Comparison of ENCODE assay signal across 8 cellular contexts in genomic region chr7:43648725-43649406, GRCh38.
DNase-seq lines count a peak whose midpoint lies in the region; ATAC-seq and TF ChIP-seq lines count a peak whose summit lies in the region.

No MANE protein-coding gene starts in this region.

- H3K27me3 ChIP-seq in gastrocnemius medialis, result no peaks in the 10 kb centered on the region

- DNase-seq in GM10248 (ENCODE audit: extremely low spot score) (peak; percentile 80), Kasumi-1 (lab: John Stamatoyannopoulos, UW) (peak; percentile 80 to 89), activated T-cell treated with anti-CD3 and anti-CD28 coated beads for 1 hour (ENCODE audit: low read depth) (peak; percentile 42), fibroblast of peridontal ligament (ENCODE audit: extremely low read depth) (peak; percentile 77), gastrocnemius medialis (no peak), LoVo (ENCODE audit: low spot score) (no peak), GOT3 (lab: John Stamatoyannopoulos, UW) (no peak)

- intact Hi-C loops in gastrocnemius medialis (cut with DNase I; ENCODE audit: low total_unique reads), result loop anchor here (1.0 to 5.0 kb wide), 2 partner anchors 53 to 66 kb away; partner anchors contain the start of gene STK17A

- H3K27ac ChIP-seq in gastrocnemius medialis, result peak overlapping the region; percentile 59 to 83 (median 80)

- CTCF ChIA-PET in GM10248 (lab: Yijun Ruan, JAX), result interaction anchor here (0.9 to 10.1 kb wide), 14 partner anchors 7 to 191 kb away, joined by 3 to 93 read pairs (median 4); partner anchors contain the start of gene STK17A

- TF ChIP-seq CTCF in GM10248 (IDR thresholded peaks at IDR 0.05; ENCODE audit: control extremely low read depth, extremely low read depth, low read depth, missing control alignments), result no peak
- no peak for TF ChIP-seq CTCF in gastrocnemius medialis (IDR thresholded peaks at IDR 0.05 in 4 of 5, conservative IDR thresholded peaks at IDR 0.05 in 1 of 5)

- no peak overlapping the region for H3K4me3 ChIP-seq in gastrocnemius medialis

- ATAC-seq in GM21723 (IDR thresholded peaks at IDR 0.05; ENCODE audit: unreplicated experiment) (peak; percentile 64), gastrocnemius medialis (no peak)

- POLR2A ChIA-PET in GM10248 (lab: Yijun Ruan, JAX), result interaction anchor here (0.7 to 2.5 kb wide), 3 partner anchors 58 to 66 kb away, joined by 3 to 9 read pairs (median 6); partner anchors contain the start of gene STK17A

- H3K36me3 ChIP-seq in gastrocnemius medialis, result peaks cover 0 to 4% of the 10 kb centered on the region in 2 donors

- peaks cover 45 to 56% of the 10 kb centered on the region in 2 donors for H3K4me1 ChIP-seq in gastrocnemius medialis

- in situ Hi-C loops in gastrocnemius medialis (cut with MboI; ENCODE audit: low sequenced_read_pairs in 4 of 4), result no loop called here

- no peak for TF ChIP-seq POLR2A in gastrocnemius medialis (IDR thresholded peaks at IDR 0.05)

- H3K9me3 ChIP-seq in gastrocnemius medialis, result no peaks in the 10 kb centered on the region

Comparison
In these comparisons a context has a peak if more than half of its experiments do, and no peak if none do; other contexts are left out.
1. DNase-seq: peak in GM10248 (single experiment), Kasumi-1 (2 of 2), activated T-cell treated with anti-CD3 and anti-CD28 coated beads for 1 hour (single experiment) and fibroblast of peridontal ligament (single experiment); none in gastrocnemius medialis (0 of 2), LoVo (single experiment) and GOT3 (single experiment).